In genomic region chr16:85868495-85868894, GRCh38 we compare ENCODE assay signal across 18 cellular contexts. TPM values are rescaled to one million over a fixed set of nuclear protein-coding genes. Genes with fewer than 3 reads are reported as not detected.
"Had no signal": no experiment of that assay in that cellular context is flagged by ENCODE, and none has a peak within 500 bp of the region (broad histone marks: within the 10 kb centered on the region; RNA-seq: fewer than 3 reads in every experiment).

No MANE protein-coding gene starts in this region.

- H3K4me3 ChIP-seq: dorsolateral prefrontal cortex, gastroesophageal sphincter, lower lobe of right lung, pancreas, transverse colon had no signal

- H3K27me3 ChIP-seq: gastroesophageal sphincter, transverse colon had no signal

- H3K4me1 ChIP-seq: pancreas had no signal

- H3K27ac Mint-ChIP-seq: activated CD4-positive, alpha-beta memory T cell treated with anti-CD3 and anti-CD28 coated beads, Interleukin-2, amount 10 ng/mL, durations not matched to agents 7 days and 5 days; endodermal cell had no signal

- ATAC-seq: gastroesophageal sphincter, left cardiac atrium, lower lobe of right lung, pancreas had no signal

- H3K9me3 Mint-ChIP-seq: activated CD4-positive, alpha-beta memory T cell treated with anti-CD3 and anti-CD28 coated beads, Interleukin-2, amount 10 ng/mL, durations not matched to agents 7 days and 5 days had no signal

- H3K4me3 Mint-ChIP-seq: activated CD4-positive, alpha-beta memory T cell treated with anti-CD3 and anti-CD28 coated beads, Interleukin-2, amount 10 ng/mL, durations not matched to agents 7 days and 5 days; endodermal cell had no signal

- H3K27ac ChIP-seq: dorsolateral prefrontal cortex, gastroesophageal sphincter, lower lobe of right lung, pancreas, transverse colon had no signal

- DNase-seq: activated CD4-positive, alpha-beta memory T cell treated with anti-CD3 and anti-CD28 coated beads, Interleukin-2, amount 10 ng/mL, durations not matched to agents 7 days and 5 days; activated CD4-positive, alpha-beta T cell treated with anti-CD3 and anti-CD28 coated beads for 1 hour; activated effector memory CD4-positive, alpha-beta T cell treated with anti-CD3 and anti-CD28 coated beads, Interleukin-2, amount 50 U/mL, for 16 hours; activated T-cell treated with anti-CD3 and anti-CD28 coated beads, Interleukin-2, amount 50 U/mL, for 48 hours; dorsolateral prefrontal cortex; endodermal cell; left cardiac atrium; lower lobe of right lung; midbrain; pancreas; stimulated activated CD4-positive, alpha-beta T cell treated with anti-CD3 and anti-CD28 coated beads, Interleukin-1b, Interleukin-23, amount 100 ng/mL, for 48 hours; substantia nigra; T1000; transverse colon had no signal

- H3K36me3 ChIP-seq: gastroesophageal sphincter, lower lobe of right lung, pancreas, transverse colon had no signal

- H3K9me3 ChIP-seq: gastroesophageal sphincter, lower lobe of right lung, pancreas, transverse colon had no signal

RNA-seq across cellular contexts. Expression of gene IRF8, which starts 30.5 kb away (rescaled TPM):
- total RNA-seq: bronchial epithelial cell, chondrocyte, myocyte had no signal
